2 cellular contexts compared by ENCODE assay signal in the genomic region with DNA sequence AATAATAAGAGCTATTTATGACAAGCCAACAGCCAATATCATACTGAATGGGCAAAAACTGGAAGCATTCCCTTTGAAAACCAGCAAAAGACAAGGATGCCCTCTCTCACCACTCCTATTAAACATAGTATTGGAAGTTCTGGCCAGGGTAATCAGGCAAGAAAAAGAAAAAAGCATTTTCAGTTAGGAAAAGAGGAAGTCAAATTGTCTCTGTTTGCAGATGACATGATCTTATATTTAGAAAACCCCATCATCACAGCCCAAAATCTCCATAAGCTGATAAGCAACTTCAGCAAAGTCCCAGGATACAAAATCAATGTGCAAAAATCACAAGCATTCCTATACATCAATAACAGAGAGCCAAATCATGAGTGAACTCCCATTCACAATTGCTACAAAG. TPM values are rescaled to one million over a fixed set of nuclear protein-coding genes. Genes with fewer than 3 reads are reported as not detected.
"Had no signal": no experiment of that assay in that cellular context is flagged by ENCODE, and none has a peak within 500 bp of the region (broad histone marks: within the 10 kb centered on the region; RNA-seq: fewer than 3 reads in every experiment).

No MANE protein-coding gene starts in this region.

RNA-seq across cellular contexts. Expression of gene IGSF10, which starts 27.0 kb away (rescaled TPM):
- total RNA-seq: MCF 10A, SJCRH30 had no signal
